Comparison of ENCODE assay signal across 24 cellular contexts in genomic region chr5:94031631-94032030, GRCh38.
DNase-seq lines count a peak whose midpoint lies in the region; ATAC-seq and TF ChIP-seq lines count a peak whose summit lies in the region.
"Had no signal": no experiment of that assay in that cellular context is flagged by ENCODE, and none has a peak within 500 bp of the region (broad histone marks: within the 10 kb centered on the region; RNA-seq: fewer than 3 reads in every experiment).

No MANE protein-coding gene starts in this region.

- no peaks in the 10 kb centered on the region for H3K9me3 ChIP-seq in thyroid gland
- H3K9me3 ChIP-seq: thoracic aorta had no signal

- ATAC-seq in GM19452 (IDR thresholded peaks at IDR 0.05; ENCODE audit: unreplicated experiment), result no peak
- ATAC-seq: foreskin keratinocyte; left colon; naive thymus-derived CD4-positive, alpha-beta T cell; SK-N-SH treated with all-trans-retinoic acid at 6 μM for 48 hours; stimulated activated memory B cell treated with anti-CD40 and anti-IgM and Interleukin-4, amounts not matched to agents 10 μg/mL and 1 μg/mL and 100 μg/mL, for 72 hours had no signal

- H3K36me3 ChIP-seq in thyroid gland, result no peaks in the 10 kb centered on the region
- H3K36me3 ChIP-seq: cardiac muscle cell, thoracic aorta had no signal

- no peak for TF ChIP-seq CTCF in LNCaP clone FGC (IDR thresholded peaks at IDR 0.05; ENCODE audit: control insufficient read depth, extremely low read depth, insufficient read depth)
- TF ChIP-seq CTCF in fibroblast of pulmonary artery (IDR thresholded peaks at IDR 0.05; ENCODE audit: low read length, missing control alignments), result no peak
- no peak for TF ChIP-seq CTCF in thyroid gland (IDR thresholded peaks at IDR 0.05)
- no peak for TF ChIP-seq CTCF in lower leg skin (IDR thresholded peaks at IDR 0.05)

- H3K27me3 ChIP-seq in thyroid gland, result no peaks in the 10 kb centered on the region
- H3K27me3 ChIP-seq: cardiac muscle cell, foreskin keratinocyte had no signal

- intact Hi-C loops in thyroid gland (cut with DNase I), result no loop called here
- intact Hi-C loops in lower leg skin (cut with DNase I; ENCODE audit: low total_unique reads), result no loop called here

- no peak for TF ChIP-seq POLR2A in thyroid gland (IDR thresholded peaks at IDR 0.05)
- TF ChIP-seq POLR2A in lower leg skin (IDR thresholded peaks at IDR 0.05), result no peak

- H3K4me1 ChIP-seq in thyroid gland, result peaks cover 0 to 7% of the 10 kb centered on the region in 2 donors
- H3K4me1 ChIP-seq: foreskin keratinocyte had no signal

- H3K4me3 ChIP-seq in LNCaP clone FGC (ENCODE audit: low read depth, low read length) (no peak overlapping the region), fibroblast of pulmonary artery (replicated peaks; ENCODE audit: low read depth, low read length) (no peak overlapping the region), thyroid gland (replicated peaks in 1 of 3) (no peak overlapping the region), lower leg skin (ENCODE audit: low read depth, poor library complexity, severe bottlenecking) (no peak overlapping the region)
- H3K4me3 ChIP-seq: cardiac muscle cell, smooth muscle cell, thoracic aorta had no signal

- H3K27ac ChIP-seq in thyroid gland, result no peak overlapping the region
- H3K27ac ChIP-seq: cardiac muscle cell, foreskin keratinocyte, thoracic aorta had no signal

- peak; percentile 65 for DNase-seq in EH (ENCODE audit: low read depth)
- peak; percentile 8 for DNase-seq in LNCaP clone FGC (ENCODE audit: low read depth)
- DNase-seq in fibroblast of pulmonary artery (ENCODE audit: low read depth), result peak; percentile 29
- DNase-seq in thyroid gland, result peak; percentile 50
- DNase-seq in lower leg skin (ENCODE audit: low spot score in 2 of 2), result no peak
- no peak for DNase-seq in SIG-M5 treated with dmso at 0.1 percent for 504 hours (lab: John Stamatoyannopoulos, UW; ENCODE audit: unreplicated experiment)
- DNase-seq: activated CD4-positive, alpha-beta T cell treated with anti-CD3 and anti-CD28 coated beads, Interleukin-2, amount 10 ng/mL, durations not matched to agents 24 days and 14 days; activated naive CD4-positive, alpha-beta T cell treated with anti-CD3 and anti-CD28 coated beads, Interleukin-2, amount 10 ng/mL, durations not matched to agents 7 days and 5 days; AML-193; DMS153; Kasumi-1; left colon; naive thymus-derived CD4-positive, alpha-beta T cell; NCI-H1092; NCI-H2029 treated with DMSO at 0.1 percent for 48 hours; NCI-H82; T-helper 2 cell had no signal

Comparison
In these comparisons a context has a peak if more than half of its experiments do, and no peak if none do; other contexts are left out.
1. DNase-seq: peak in EH (single experiment), LNCaP clone FGC (single experiment), fibroblast of pulmonary artery (single experiment) and thyroid gland (2 of 2); none in lower leg skin (0 of 2) and SIG-M5 treated with dmso at 0.1 percent for 504 hours (single experiment).